Comparison of ENCODE assay signal across 15 cellular contexts in the genomic region with DNA sequence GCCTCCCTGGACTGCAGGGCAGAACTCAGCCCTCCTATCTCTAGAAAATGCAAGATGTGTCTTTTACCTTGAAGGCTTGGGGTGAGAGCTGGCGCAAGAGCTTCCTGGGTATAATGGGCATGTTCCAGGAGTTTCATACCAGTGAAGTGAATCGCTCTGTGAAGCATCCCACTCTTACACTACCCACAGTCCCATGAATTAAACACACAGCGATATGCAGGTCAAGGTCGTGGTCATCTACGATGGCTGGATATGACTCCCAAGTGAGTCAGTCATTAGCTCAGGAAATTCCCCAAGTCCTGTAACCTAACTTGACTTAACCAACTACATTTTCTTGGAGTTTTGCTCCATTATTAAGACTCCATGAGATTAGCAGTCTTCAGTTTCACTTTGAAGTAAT.
DNase-seq lines count a peak whose midpoint lies in the region; ATAC-seq and TF ChIP-seq lines count a peak whose summit lies in the region.
"Had no signal": no experiment of that assay in that cellular context is flagged by ENCODE, and none has a peak within 500 bp of the region (broad histone marks: within the 10 kb centered on the region; RNA-seq: fewer than 3 reads in every experiment).

No MANE protein-coding gene starts in this region.

- in situ Hi-C loops in GM23248 (cut with MboI): no loop called here

- peak overlapping the region; percentile 81 for H3K4me2 ChIP-seq in GM23248 (ENCODE audit: unreplicated experiment)

- peak overlapping the region; percentile 50 for H3K4me3 ChIP-seq in GM23248
- H3K4me3 ChIP-seq in fibroblast of pulmonary artery (replicated peaks; ENCODE audit: low read depth, low read length): no peak overlapping the region
- H3K4me3 ChIP-seq in naive thymus-derived CD4-positive, alpha-beta T cell (ENCODE audit: low read length): no peak overlapping the region
- H3K4me3 ChIP-seq: Peyer's patch, psoas muscle had no signal

- peak overlapping the region; percentile 31; the same call in 1 of the 2 replicates for H3K9ac ChIP-seq in GM23248

- no peaks in the 10 kb centered on the region for H3K9me3 Mint-ChIP-seq in stimulated activated memory B cell treated with anti-CD40 and anti-IgM and Interleukin-4, amounts not matched to agents 10 μg/mL and 1 μg/mL and 100 μg/mL, for 72 hours
- peaks cover 0 to 6% (median 0%) of the 10 kb centered on the region in 11 donors for H3K9me3 Mint-ChIP-seq in naive thymus-derived CD4-positive, alpha-beta T cell
- H3K9me3 Mint-ChIP-seq: activated naive CD8-positive, alpha-beta T cell treated with anti-CD3 and anti-CD28 coated beads, Interleukin-2, amount 50 U/mL, for 24 hours had no signal

- ATAC-seq in SK-N-SH treated with all-trans-retinoic acid at 6 μM for 48 hours (peak; percentile 93), HG03135 (IDR thresholded peaks at IDR 0.05; ENCODE audit: unreplicated experiment) (no peak), HG02840 (IDR thresholded peaks at IDR 0.05; ENCODE audit: low FRiP score, unreplicated experiment) (no peak)
- peak; percentile 47 for ATAC-seq in stimulated activated memory B cell treated with anti-CD40 and anti-IgM and Interleukin-4, amounts not matched to agents 10 μg/mL and 1 μg/mL and 100 μg/mL, for 72 hours
- ATAC-seq in naive thymus-derived CD4-positive, alpha-beta T cell: no peak
- ATAC-seq: activated naive CD8-positive, alpha-beta T cell treated with anti-CD3 and anti-CD28 coated beads, Interleukin-2, amount 50 U/mL, for 24 hours; HCT116; psoas muscle had no signal

- H4K20me1 ChIP-seq in GM23248 (ENCODE audit: insufficient read depth): no peaks in the 10 kb centered on the region

- peaks cover 31% of the 10 kb centered on the region for H3F3A ChIP-seq in GM23248 (ENCODE audit: insufficient read depth)

- H3K4me1 Mint-ChIP-seq in stimulated activated memory B cell treated with anti-CD40 and anti-IgM and Interleukin-4, amounts not matched to agents 10 μg/mL and 1 μg/mL and 100 μg/mL, for 72 hours: no peaks in the 10 kb centered on the region
- no peaks in the 10 kb centered on the region for H3K4me1 Mint-ChIP-seq in naive thymus-derived CD4-positive, alpha-beta T cell
- H3K4me1 Mint-ChIP-seq: activated naive CD8-positive, alpha-beta T cell treated with anti-CD3 and anti-CD28 coated beads, Interleukin-2, amount 50 U/mL, for 24 hours had no signal

- H3K27me3 Mint-ChIP-seq in stimulated activated memory B cell treated with anti-CD40 and anti-IgM and Interleukin-4, amounts not matched to agents 10 μg/mL and 1 μg/mL and 100 μg/mL, for 72 hours: no peaks in the 10 kb centered on the region
- peaks cover 0 to under 1% (median 0%) of the 10 kb centered on the region in 5 donors for H3K27me3 Mint-ChIP-seq in naive thymus-derived CD4-positive, alpha-beta T cell
- H3K27me3 Mint-ChIP-seq: activated naive CD8-positive, alpha-beta T cell treated with anti-CD3 and anti-CD28 coated beads, Interleukin-2, amount 50 U/mL, for 24 hours had no signal

- intact Hi-C loops in naive thymus-derived CD4-positive, alpha-beta T cell (cut with micrococcal nuclease): no loop called here

- no peaks in the 10 kb centered on the region for H3K27me3 ChIP-seq in GM23248 (replicated peaks; ENCODE audit: insufficient read depth)
- H3K27me3 ChIP-seq in naive thymus-derived CD4-positive, alpha-beta T cell (ENCODE audit: control insufficient read depth in 2 of 2, insufficient read depth in 2 of 2, low read length in 2 of 2): no peaks in the 10 kb centered on the region
- H3K27me3 ChIP-seq: Peyer's patch had no signal

- no peak overlapping the region for H3K27ac Mint-ChIP-seq in stimulated activated memory B cell treated with anti-CD40 and anti-IgM and Interleukin-4, amounts not matched to agents 10 μg/mL and 1 μg/mL and 100 μg/mL, for 72 hours
- H3K27ac Mint-ChIP-seq in naive thymus-derived CD4-positive, alpha-beta T cell: no peak overlapping the region
- H3K27ac Mint-ChIP-seq: activated naive CD8-positive, alpha-beta T cell treated with anti-CD3 and anti-CD28 coated beads, Interleukin-2, amount 50 U/mL, for 24 hours had no signal

- 2 to 10% methylated on average over 4 to 5 of the region's 5 CpGs for whole genome bisulfite sequencing in GM23248 (ENCODE audit: low coverage in 1 of 2, low lambda C conversion rate in 2 of 2, missing lambda C conversion rate in 2 of 2), 2 experiments

- TF ChIP-seq CTCF in fibroblast of pulmonary artery (IDR thresholded peaks at IDR 0.05; ENCODE audit: low read length, missing control alignments): no peak

- H3K36me3 Mint-ChIP-seq in stimulated activated memory B cell treated with anti-CD40 and anti-IgM and Interleukin-4, amounts not matched to agents 10 μg/mL and 1 μg/mL and 100 μg/mL, for 72 hours: no peaks in the 10 kb centered on the region
- H3K36me3 Mint-ChIP-seq in naive thymus-derived CD4-positive, alpha-beta T cell: no peaks in the 10 kb centered on the region

- H3K27ac ChIP-seq in GM23248: peak overlapping the region; percentile 70
- no peak overlapping the region for H3K27ac ChIP-seq in naive thymus-derived CD4-positive, alpha-beta T cell (ENCODE audit: low read depth, low read length)
- H3K27ac ChIP-seq: Peyer's patch, psoas muscle had no signal

- no peaks in the 10 kb centered on the region for H3K9me3 ChIP-seq in GM23248 (ENCODE audit: low read depth)
- no peaks in the 10 kb centered on the region for H3K9me3 ChIP-seq in naive thymus-derived CD4-positive, alpha-beta T cell (ENCODE audit: control insufficient read depth in 2 of 3, low read length in 3 of 3)
- H3K9me3 ChIP-seq: Peyer's patch, psoas muscle had no signal

- no peaks in the 10 kb centered on the region for H3K36me3 ChIP-seq in GM23248 (ENCODE audit: low read depth)
- no peaks in the 10 kb centered on the region for H3K36me3 ChIP-seq in naive thymus-derived CD4-positive, alpha-beta T cell (ENCODE audit: control insufficient read depth in 2 of 3, insufficient read depth in 3 of 3, low read length in 3 of 3)
- H3K36me3 ChIP-seq: Peyer's patch had no signal

- peaks cover 31% of the 10 kb centered on the region for H3K4me1 ChIP-seq in GM23248 (ENCODE audit: insufficient read depth)
- H3K4me1 ChIP-seq in naive thymus-derived CD4-positive, alpha-beta T cell (ENCODE audit: control insufficient read depth in 2 of 2, insufficient read depth in 2 of 2, low read length in 2 of 2): no peaks in the 10 kb centered on the region
- H3K4me1 ChIP-seq: Peyer's patch, psoas muscle had no signal

- no peaks in the 10 kb centered on the region for H3K9me2 ChIP-seq in GM23248 (ENCODE audit: insufficient read depth)

- POLR2A ChIA-PET in naive thymus-derived CD4-positive, alpha-beta T cell (lab: Charles Lee): no interaction called here

- H2AFZ ChIP-seq in GM23248: 0 out of 2 replicates have a peak overlapping the region, but pooled peaks have one; percentile 46

- CTCF ChIA-PET in naive thymus-derived CD4-positive, alpha-beta T cell (lab: Charles Lee): no interaction called here

- H3K79me2 ChIP-seq in GM23248 (ENCODE audit: insufficient read depth): no peaks in the 10 kb centered on the region

- DNase-seq in GM23248 (peak; percentile 93), fibroblast of pulmonary artery (ENCODE audit: low read depth) (peak; percentile 87), NCI-H1436 (lab: John Stamatoyannopoulos, UW) (no peak)
- DNase-seq in naive thymus-derived CD4-positive, alpha-beta T cell: no peak
- DNase-seq: activated CD8-positive, alpha-beta memory T cell treated with anti-CD3 and anti-CD28 coated beads, Interleukin-2, amount 50 U/mL, for 4 hours; activated naive CD8-positive, alpha-beta T cell treated with anti-CD3 and anti-CD28 coated beads, Interleukin-2, amount 50 U/mL, for 24 hours; DMS153; effector CD4-positive, alpha-beta T cell; Peyer's patch; psoas muscle had no signal

- H3K4me3 Mint-ChIP-seq in stimulated activated memory B cell treated with anti-CD40 and anti-IgM and Interleukin-4, amounts not matched to agents 10 μg/mL and 1 μg/mL and 100 μg/mL, for 72 hours: no peak overlapping the region
- H3K4me3 Mint-ChIP-seq in naive thymus-derived CD4-positive, alpha-beta T cell: no peak overlapping the region
- H3K4me3 Mint-ChIP-seq: activated naive CD8-positive, alpha-beta T cell treated with anti-CD3 and anti-CD28 coated beads, Interleukin-2, amount 50 U/mL, for 24 hours had no signal

TF ChIP-seq in SK-N-SH treated with all-trans-retinoic acid at 6 μM for 48 hours, 23 proteins besides CTCF, POLR2A, EP300 and RAD21:
- no peak for TF ChIP-seq ZFP30 (CRISPR knock-in tag; IDR thresholded peaks at IDR 0.05)
- TF ChIP-seq OSR1 (CRISPR knock-in tag; IDR thresholded peaks at IDR 0.05): 0 out of 2 replicates have a peak, but pooled peaks have one; percentile 45
- peak; percentile 99 for TF ChIP-seq ZFP3 (CRISPR knock-in tag; IDR thresholded peaks at IDR 0.05)

Comparison
In these comparisons a context has a peak if more than half of its experiments do, and no peak if none do; other contexts are left out.
1. DNase-seq: peak in GM23248 (single experiment) and fibroblast of pulmonary artery (single experiment); none in naive thymus-derived CD4-positive, alpha-beta T cell (0 of 9) and NCI-H1436 (single experiment).
2. ATAC-seq: peak in SK-N-SH treated with all-trans-retinoic acid at 6 μM for 48 hours (single experiment) and stimulated activated memory B cell treated with anti-CD40 and anti-IgM and Interleukin-4, amounts not matched to agents 10 μg/mL and 1 μg/mL and 100 μg/mL, for 72 hours (single experiment); none in HG03135 (single experiment), naive thymus-derived CD4-positive, alpha-beta T cell (single experiment) and HG02840 (single experiment).